1 cellular context compared by ENCODE assay signal in the genomic region with DNA sequence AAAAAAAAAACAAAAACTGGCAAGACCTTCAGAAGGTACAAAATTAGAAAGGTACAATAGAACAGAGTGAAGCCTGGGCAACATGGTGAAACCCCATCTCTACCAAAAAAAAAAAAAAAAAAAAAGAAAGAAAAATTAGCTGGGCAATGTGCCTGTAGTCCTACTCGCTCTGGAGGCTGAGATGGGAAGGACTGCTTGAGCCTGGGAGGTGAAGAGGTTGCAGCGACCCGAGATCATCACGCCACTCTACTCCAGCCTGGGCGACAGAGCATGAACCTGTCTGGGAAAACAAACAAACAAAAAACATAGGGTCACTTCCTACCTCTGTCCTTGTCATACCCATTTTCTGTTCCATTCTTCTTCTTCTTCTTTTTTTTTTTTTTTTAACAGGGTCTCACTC.
TF ChIP-seq lines count a peak whose summit lies in the region.

No MANE protein-coding gene starts in this region.

TF ChIP-seq in IMR-90, 13 proteins besides CTCF, POLR2A, EP300 and RAD21:
- TF ChIP-seq, protein P1, sequence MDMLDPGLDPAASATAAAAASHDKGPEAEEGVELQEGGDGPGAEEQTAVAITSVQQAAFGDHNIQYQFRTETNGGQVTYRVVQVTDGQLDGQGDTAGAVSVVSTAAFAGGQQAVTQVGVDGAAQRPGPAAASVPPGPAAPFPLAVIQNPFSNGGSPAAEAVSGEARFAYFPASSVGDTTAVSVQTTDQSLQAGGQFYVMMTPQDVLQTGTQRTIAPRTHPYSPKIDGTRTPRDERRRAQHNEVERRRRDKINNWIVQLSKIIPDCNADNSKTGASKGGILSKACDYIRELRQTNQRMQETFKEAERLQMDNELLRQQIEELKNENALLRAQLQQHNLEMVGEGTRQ (IDR thresholded peaks at IDR 0.05; ENCODE audit: low read depth, low read length) = no peak
- TF ChIP-seq MAFK (IDR thresholded peaks at IDR 0.05; ENCODE audit: low read depth, low read length) (no peak), MAZ (IDR thresholded peaks at IDR 0.05; ENCODE audit: borderline replicate concordance, low read depth, low read length) (no peak), BHLHE40 (IDR thresholded peaks at IDR 0.05; ENCODE audit: low read depth, low read length) (no peak), MXI1 (IDR thresholded peaks at IDR 0.05; ENCODE audit: borderline replicate concordance, low read depth, low read length) (no peak), NFE2L2 (IDR thresholded peaks at IDR 0.05; ENCODE audit: low read depth, low read length) (no peak)
